ENCODE assay signal across 20 cellular contexts in genomic region chr5:143572270-143572669, GRCh38.
"Had no signal": no experiment of that assay in that cellular context is flagged by ENCODE, and none has a peak within 500 bp of the region (broad histone marks: within the 10 kb centered on the region; RNA-seq: fewer than 3 reads in every experiment).

No MANE protein-coding gene starts in this region.

- H3K27ac ChIP-seq: HL-60, KMS-11, RWPE1 had no signal

- H3K4me3 ChIP-seq: K562 had no signal

- DNase-seq: MV-4-11, NCI-H1048, NCI-H1105, NCI-H1417, NCI-H1436 treated with DMSO at 0.1 percent for 48 hours, NCI-H1694, NCI-H187 treated with DMSO at 0.1 percent for 48 hours, NCI-H2029 treated with DMSO at 0.1 percent for 48 hours, NCI-H2171 treated with DMSO at 0.1 percent for 48 hours, NCI-H345, NCI-H524, NCI-H526 treated with DMSO at 0.1 percent for 48 hours, NCI-H748 treated with DMSO at 0.1 percent for 48 hours, PC-3, T-cell had no signal

- H3K4me2 ChIP-seq: KMS-11 had no signal

- ATAC-seq: Panc1, PC-3, T-cell had no signal

- H3K9ac ChIP-seq: KMS-11 had no signal
